ENCODE assay signal across 8 cellular contexts in the genomic region with DNA sequence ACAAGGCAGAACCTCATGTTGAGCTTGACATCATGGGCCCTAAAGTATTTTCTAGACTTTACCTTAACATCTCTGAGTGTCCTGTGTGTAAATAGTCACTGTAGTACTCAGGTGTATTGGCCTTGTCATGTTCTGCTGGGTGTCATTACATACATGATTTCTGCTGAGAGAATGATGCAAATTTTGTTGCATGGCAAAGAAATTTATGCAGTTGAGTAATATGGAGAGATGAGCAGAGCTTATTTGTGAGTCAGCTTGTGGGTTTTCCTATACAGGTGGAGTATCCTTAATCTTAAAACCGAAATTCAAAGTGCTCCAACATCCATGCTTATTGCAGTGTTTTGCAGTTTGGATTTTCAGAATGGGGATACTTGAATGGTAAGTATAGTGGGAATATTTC. TPM values are rescaled to one million over a fixed set of nuclear protein-coding genes. Genes with fewer than 3 reads are reported as not detected.
A peak's percentile ranks its signal among the peaks of the same experiment; 100 is the strongest.
DNase-seq lines count a peak whose midpoint lies in the region; ATAC-seq and TF ChIP-seq lines count a peak whose summit lies in the region.

No MANE protein-coding gene starts in this region.

- H3K27me3 ChIP-seq in A673 (replicated peaks; ENCODE audit: insufficient read depth, low read depth, low read length, poor library complexity) (no peaks in the 10 kb centered on the region), brain microvascular endothelial cell (replicated peaks) (no peaks in the 10 kb centered on the region), colonic mucosa (no peaks in the 10 kb centered on the region)

- H3K4me3 ChIP-seq in A673 (ENCODE audit: low read depth, low read length, poor library complexity, severe bottlenecking) (no peak overlapping the region), brain microvascular endothelial cell (ENCODE audit: low read depth, low read length) (no peak overlapping the region), colonic mucosa (no peak overlapping the region)

- TF ChIP-seq CTCF in A673 (conservative IDR thresholded peaks at IDR 0.05; ENCODE audit: low read depth, low read length) (no peak), brain microvascular endothelial cell (IDR thresholded peaks at IDR 0.05; ENCODE audit: low read depth, low read length, missing control alignments) (no peak), colonic mucosa (IDR thresholded peaks at IDR 0.05) (no peak)

- H3K4me1 ChIP-seq in A673 (ENCODE audit: insufficient read depth, low read length, poor library complexity, severe bottlenecking) (peaks cover 71% of the 10 kb centered on the region), colonic mucosa (peaks cover 3% of the 10 kb centered on the region)

- H3K9me3 ChIP-seq in A673 (ENCODE audit: low read depth, low read length, poor library complexity, severe bottlenecking) (no peaks in the 10 kb centered on the region), colonic mucosa (no peaks in the 10 kb centered on the region)

- H3K9ac ChIP-seq in colonic mucosa (ENCODE audit: low read depth in 2 of 2, low read length in 2 of 2) = no peak overlapping the region

- H3K36me3 ChIP-seq in A673 (ENCODE audit: insufficient read depth, low read length, poor library complexity, severe bottlenecking) (peaks cover 11% of the 10 kb centered on the region), brain microvascular endothelial cell (replicated peaks) (no peaks in the 10 kb centered on the region), colonic mucosa (no peaks in the 10 kb centered on the region)

- in situ Hi-C loops in brain microvascular endothelial cell (cut with HindIII; ENCODE audit: low pct_ligation_motif_present, low sequenced_read_pairs) = no loop called here

- DNase-seq in A673 (ENCODE audit: low spot score) = no peak
- DNase-seq in brain microvascular endothelial cell = no peak
- no peak for DNase-seq in NCI-H2107 (lab: John Stamatoyannopoulos, UW)
- DNase-seq in colonic mucosa = no peak
- no peak for DNase-seq in pons (ENCODE audit: low spot score)
- no peak for DNase-seq in COR-L47 (lab: John Stamatoyannopoulos, UW)

- ATAC-seq in GM18861 (IDR thresholded peaks at IDR 0.05; ENCODE audit: unreplicated experiment) (peak; percentile 42), HG03045 (IDR thresholded peaks at IDR 0.05; ENCODE audit: unreplicated experiment) (peak; percentile 48)

- CTCF ChIA-PET in A673 (lab: Charles Lee) = no interaction called here

- intact Hi-C loops in A673 (cut with micrococcal nuclease; ENCODE audit: unreplicated experiment) = loop anchor here (5.0 kb wide), 2 partner anchors 36 to 76 kb away; no protein-coding TSS in a partner anchor
- intact Hi-C loops in colonic mucosa (cut with DNase I) = no loop called here

- POLR2A ChIA-PET in A673 (lab: Charles Lee; ENCODE audit: low non-redundant PET) = no interaction called here

- peak overlapping the region; percentile 97 for H3K27ac ChIP-seq in A673 (ENCODE audit: low read depth, low read length, poor library complexity, severe bottlenecking)
- peak overlapping the region; percentile 93 for H3K27ac ChIP-seq in brain microvascular endothelial cell
- H3K27ac ChIP-seq in colonic mucosa = no peak overlapping the region

- no TSS peak for BruUV-seq in A673 (replicated peaks; lab: Mats Ljungman, UMichigan)

RNA-seq across cellular contexts. Expression of a gene that starts 36.6 kb away (rescaled TPM):
- 67.2 and 74.0 TPM in 2 replicates for total RNA-seq in A673 (2021)
- total RNA-seq in colonic mucosa = 1 to 10 TPM; 4.0 to 9.5 TPM
